Comparison of ENCODE assay signal across 17 cellular contexts in genomic region chr4:104727643-104728042, GRCh38.
DNase-seq lines count a peak whose midpoint lies in the region; ATAC-seq, FAIRE-seq and TF ChIP-seq lines count a peak whose summit lies in the region.
"Had no signal": no experiment of that assay in that cellular context is flagged by ENCODE, and none has a peak within 500 bp of the region (broad histone marks: within the 10 kb centered on the region; RNA-seq: fewer than 3 reads in every experiment).

No MANE protein-coding gene starts in this region.

- ATAC-seq in RWPE2 (ENCODE audit: low read depth) (no peak), pancreas (peak; percentile 45 to 69 (median 58))

- no peaks in the 10 kb centered on the region for H3K9me3 ChIP-seq in RWPE2 (ENCODE audit: severe bottlenecking)
- no peaks in the 10 kb centered on the region for H3K9me3 ChIP-seq in pancreas
- H3K9me3 ChIP-seq: BLaER1, Caco-2 had no signal

- H3K36me3 ChIP-seq in RWPE2 (ENCODE audit: low read depth), result no peaks in the 10 kb centered on the region
- no peaks in the 10 kb centered on the region for H3K36me3 ChIP-seq in pancreas
- H3K36me3 ChIP-seq: BLaER1 had no signal

- H3K27ac ChIP-seq in RWPE2 (ENCODE audit: poor library complexity, severe bottlenecking) (peak overlapping the region; percentile 76), pancreas (no peak overlapping the region)
- H3K27ac ChIP-seq: 22Rv1, BLaER1, HL-60 had no signal

- WGBS in pancreas, 2 donors, result 34 to 38% methylated on average over 3 of the region's 3 CpGs
- WGBS in lower leg skin, 2 donors, result 88% methylated on average over 3 of the region's 3 CpGs

- H3K4me1 ChIP-seq in RWPE2 (ENCODE audit: insufficient read depth, poor library complexity, severe bottlenecking) (peaks cover 25% of the 10 kb centered on the region), pancreas (peaks cover 0 to 8% (median 4%) of the 10 kb centered on the region in 3 donors)
- H3K4me1 ChIP-seq: BLaER1, Caco-2 had no signal

- no peak overlapping the region for H3K4me3 ChIP-seq in RWPE2 (ENCODE audit: severe bottlenecking)
- H3K4me3 ChIP-seq in pancreas, result no peak overlapping the region
- H3K4me3 ChIP-seq in lower leg skin (ENCODE audit: low read depth, poor library complexity, severe bottlenecking), result no peak overlapping the region
- H3K4me3 ChIP-seq: BLaER1, GM12878 had no signal

- intact Hi-C loops in pancreas (cut with DNase I) (no loop called here), lower leg skin (cut with DNase I; ENCODE audit: low total_unique reads) (no loop called here)

- TF ChIP-seq CTCF in RWPE2 (IDR thresholded peaks at IDR 0.05; ENCODE audit: poor library complexity, severe bottlenecking) (no peak), pancreas (IDR thresholded peaks at IDR 0.05) (no peak), lower leg skin (IDR thresholded peaks at IDR 0.05) (no peak)

- H3K27me3 ChIP-seq in RWPE2 (ENCODE audit: insufficient read depth, poor library complexity, severe bottlenecking), result no peaks in the 10 kb centered on the region
- no peaks in the 10 kb centered on the region for H3K27me3 ChIP-seq in pancreas
- H3K27me3 ChIP-seq: BLaER1 had no signal

- no peak for TF ChIP-seq POLR2A in lower leg skin (IDR thresholded peaks at IDR 0.05)

- DNase-seq in DMS53 (lab: John Stamatoyannopoulos, UW) (peak; percentile 3), DMS53 treated with DMSO at 0.1 percent for 48 hours (lab: John Stamatoyannopoulos, UW; ENCODE audit: unreplicated experiment) (no peak), RWPE2 (ENCODE audit: low spot score) (no peak), pancreas (no peak), cerebellar nuclear complex (lab: John Stamatoyannopoulos, UW) (no peak), lower leg skin (ENCODE audit: low spot score in 2 of 2) (no peak)
- DNase-seq in activated CD4-positive, alpha-beta T cell treated with anti-CD3 and anti-CD28 coated beads, Interleukin-2, amount 50 U/mL, for 48 hours, result no peak
- DNase-seq: AML-193; Caco-2; CD8-positive, alpha-beta memory T cell; DMS79 had no signal

- FAIRE-seq in islet of Langerhans (lab: Jason Lieb, UNC) (peak; percentile 93), pancreas (lab: Jason Lieb, UNC) (no peak)
- FAIRE-seq: GM12878, GM18507 had no signal
